In the genomic region with DNA sequence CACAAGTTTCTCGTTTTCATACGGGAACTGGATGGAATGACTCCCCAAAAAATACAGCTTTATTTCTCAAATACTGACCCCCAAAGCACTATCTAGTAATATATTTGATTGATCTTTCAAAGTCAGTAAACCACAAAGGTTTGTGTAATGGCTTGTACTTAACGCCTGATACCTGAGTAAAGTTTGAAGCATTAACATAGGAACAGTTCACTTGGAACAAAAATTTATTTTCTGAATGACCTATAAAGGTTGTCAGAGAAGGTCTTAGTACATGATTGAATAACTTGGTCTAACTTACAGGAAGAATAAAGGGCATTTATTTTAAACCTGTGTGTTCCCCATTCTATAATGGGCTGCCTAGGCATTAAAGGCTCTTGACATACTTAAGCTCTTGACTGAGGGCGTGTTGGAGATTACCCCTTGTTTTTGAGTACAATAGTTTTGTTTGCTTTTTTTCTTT, we compare ENCODE assay signal across 9 cellular contexts. TPM values are rescaled to one million over a fixed set of nuclear protein-coding genes. Genes with fewer than 3 reads are reported as not detected.
DNase-seq lines count a peak whose midpoint lies in the region; ATAC-seq, FAIRE-seq and TF ChIP-seq lines count a peak whose summit lies in the region.
"Had no signal": no experiment of that assay in that cellular context is flagged by ENCODE, and none has a peak within 500 bp of the region (broad histone marks: within the 10 kb centered on the region; RNA-seq: fewer than 3 reads in every experiment).

No MANE protein-coding gene starts in this region.

- peaks cover 0 to 16% of the 10 kb centered on the region in 2 donors for H3K4me1 ChIP-seq in right atrium auricular region
- peaks cover 6% of the 10 kb centered on the region for H3K4me1 ChIP-seq in mesodermal cell (ENCODE audit: control insufficient read depth, insufficient read depth, low read length, poor library complexity, severe bottlenecking)

- peaks cover 17% of the 10 kb centered on the region for H3K4me1 Mint-ChIP-seq in CD4-positive, alpha-beta T cell (ENCODE audit: low read depth)

- no peak for ATAC-seq in CD4-positive, alpha-beta T cell (ENCODE audit: poor library complexity)

- CTCF ChIA-PET in CD4-positive, alpha-beta T cell (lab: Charles Lee) = interaction anchor here (0.6 kb wide), 1 partner anchor 1865 kb away, joined by 3 read pairs; no protein-coding TSS in a partner anchor

- intact Hi-C loops in cardiac septum (cut with DNase I) = loop anchor here (10.0 kb wide), 2 partner anchors 397 to 1577 kb away; no protein-coding TSS in a partner anchor
- intact Hi-C loops in CD4-positive, alpha-beta T cell (cut with DNase I, micrococcal nuclease) = no loop called here

- TF ChIP-seq CTCF in right atrium auricular region (IDR thresholded peaks at IDR 0.05) (no peak), bronchial epithelial cell (IDR thresholded peaks at IDR 0.05; ENCODE audit: insufficient read depth, low read length, severe bottlenecking) (no peak)
- no peak for TF ChIP-seq CTCF in CD4-positive, alpha-beta T cell (IDR thresholded peaks at IDR 0.05)

- no CpG with 5 or more reads among the region's 4 CpGs for WGBS in mesodermal cell (ENCODE audit: insufficient coverage in 2 of 2), 2 experiments

- peaks cover 9% of the 10 kb centered on the region for H3K27me3 Mint-ChIP-seq in CD4-positive, alpha-beta T cell

- H3K27ac ChIP-seq in right atrium auricular region (peak overlapping the region; percentile 90 to 98), mesodermal cell (ENCODE audit: low read depth, low read length, severe bottlenecking) (peak overlapping the region; percentile 85)
- no peak overlapping the region for H3K27ac ChIP-seq in CD4-positive, alpha-beta T cell (ENCODE audit: low read depth, low read length)

- no peak for DNase-seq in right atrium auricular region (ENCODE audit: low spot score)
- DNase-seq in cardiac septum (ENCODE audit: low spot score) = no peak
- DNase-seq in bronchial epithelial cell (ENCODE audit: low read depth) = no peak
- DNase-seq in CD4-positive, alpha-beta T cell = no peak
- DNase-seq in HUDEP-2 (lab: John Stamatoyannopoulos, UW; ENCODE audit: unreplicated experiment in 76 of 76) = no peak
- no peak for DNase-seq in KBM-7
- DNase-seq in OCI-M2 (lab: John Stamatoyannopoulos, UW; ENCODE audit: unreplicated experiment) = no peak

- POLR2A ChIA-PET in CD4-positive, alpha-beta T cell (lab: Charles Lee) = no interaction called here

- peak overlapping the region; percentile 60 to 74 for H3K4me3 ChIP-seq in right atrium auricular region
- peak overlapping the region; percentile 68 for H3K4me3 ChIP-seq in bronchial epithelial cell (ENCODE audit: low read depth, low read length)
- peak overlapping the region; percentile 84 for H3K4me3 ChIP-seq in mesodermal cell (ENCODE audit: extremely low read depth, insufficient read depth, low read length, poor library complexity, severe bottlenecking)

- no peaks in the 10 kb centered on the region for H3K9me3 ChIP-seq in right atrium auricular region
- H3K9me3 ChIP-seq in mesodermal cell (ENCODE audit: control insufficient read depth, low read length) = no peaks in the 10 kb centered on the region
- no peaks in the 10 kb centered on the region for H3K9me3 ChIP-seq in CD4-positive, alpha-beta T cell (ENCODE audit: control insufficient read depth, low read length)

- H3K4me3 Mint-ChIP-seq in CD4-positive, alpha-beta T cell = no peak overlapping the region

- in situ Hi-C loops in KBM-7 (cut with MboI; ENCODE audit: low pct_unique_long_range_greater_than_20kb, low sequenced_read_pairs) = no loop called here

- no peaks in the 10 kb centered on the region for H3K27me3 ChIP-seq in right atrium auricular region
- H3K27me3 ChIP-seq in bronchial epithelial cell (ENCODE audit: control insufficient read depth, insufficient read depth, low read length) = no peaks in the 10 kb centered on the region
- H3K27me3 ChIP-seq in CD4-positive, alpha-beta T cell (ENCODE audit: control insufficient read depth, insufficient read depth, low read length) = peaks cover 10% of the 10 kb centered on the region

- no peak for FAIRE-seq in bronchial epithelial cell (lab: Jason Lieb, UNC)

- H3K9me3 Mint-ChIP-seq in CD4-positive, alpha-beta T cell = no peaks in the 10 kb centered on the region

- no peak overlapping the region for H3K27ac Mint-ChIP-seq in CD4-positive, alpha-beta T cell

- H3K36me3 ChIP-seq in right atrium auricular region = no peaks in the 10 kb centered on the region
- H3K36me3 ChIP-seq in bronchial epithelial cell (ENCODE audit: control insufficient read depth, insufficient read depth, low read length) = no peaks in the 10 kb centered on the region
- H3K36me3 ChIP-seq in mesodermal cell (ENCODE audit: control insufficient read depth, insufficient read depth, low read length) = no peaks in the 10 kb centered on the region

- H3K36me3 Mint-ChIP-seq in CD4-positive, alpha-beta T cell (ENCODE audit: low read depth) = no peaks in the 10 kb centered on the region

RNA-seq across cellular contexts. Expression of a gene that starts 1.4 kb away (rescaled TPM):
- total RNA-seq in right atrium auricular region (10 to 100 TPM; 19.4 to 28.7 TPM), cardiac septum (17.1 TPM), bronchial epithelial cell (0.26 TPM in 2 replicates)
- 3.8 TPM for polyA plus RNA-seq in mesodermal cell (2013, experiment 1 of 2)
- 3.9 TPM for polyA plus RNA-seq in mesodermal cell (2013, experiment 2 of 2)
- under 1 TPM; 0.08 to 0.19 TPM for total RNA-seq in CD4-positive, alpha-beta T cell
- total RNA-seq: HT-29 had no signal

Comparison
In these comparisons a context has a peak if more than half of its experiments do, and no peak if none do; other contexts are left out.
1. RNA of a gene that starts 1.4 kb away (total RNA-seq): 19.4 to 28.7 TPM in right atrium auricular region and 17.1 TPM in cardiac septum (single experiment); 0.26 TPM in bronchial epithelial cell and 0.08 to 0.19 TPM in CD4-positive, alpha-beta T cell; every median in the first group is over 10 times any median in the second.
2. Peak in every context shown above with its lines, with median percentiles within 50 percentile points of each other: H3K4me3 ChIP-seq.